Comparison of ENCODE assay signal across 9 cellular contexts in genomic region chr7:140398821-140399220, GRCh38. TPM values are rescaled to one million over a fixed set of nuclear protein-coding genes. Genes with fewer than 3 reads are reported as not detected.
DNase-seq lines count a peak whose midpoint lies in the region; ATAC-seq and TF ChIP-seq lines count a peak whose summit lies in the region.
"Had no signal": no experiment of that assay in that cellular context is flagged by ENCODE, and none has a peak within 500 bp of the region (broad histone marks: within the 10 kb centered on the region; RNA-seq: fewer than 3 reads in every experiment).

No MANE protein-coding gene starts in this region.

- intact Hi-C loops in IMR-90 (cut with micrococcal nuclease), result no loop called here

- TF ChIP-seq RAD21 in IMR-90 (IDR thresholded peaks at IDR 0.05; ENCODE audit: low read length), result no peak
- TF ChIP-seq RAD21 in neural cell (conservative IDR thresholded peaks at IDR 0.05), result no peak

- H3K79me1 ChIP-seq in IMR-90 (ENCODE audit: low read depth in 1 of 2, low read length in 2 of 2), result peaks cover 11 to 28% of the 10 kb centered on the region in 2 experiments

- WGBS in IMR-90 (ENCODE audit: extremely low coverage in 2 of 2, insufficient read length in 1 of 2), 2 experiments, result 30% methylated on average over 2 of the region's 10 CpGs; no CpG with 5 or more reads in 1 of the 2 experiments

- H3K36me3 ChIP-seq in CD4-positive, CD25-positive, alpha-beta regulatory T cell (ENCODE audit: control insufficient read depth, insufficient read depth, low read length), result no peaks in the 10 kb centered on the region
- H3K36me3 ChIP-seq in IMR-90 (ENCODE audit: control insufficient read depth, insufficient read depth, low read length) (no peaks in the 10 kb centered on the region), neural cell (ENCODE audit: insufficient read depth, low read length) (no peaks in the 10 kb centered on the region)

- no peak overlapping the region for H4K8ac ChIP-seq in IMR-90 (ENCODE audit: low read depth in 2 of 2, low read length in 2 of 2)

- BruUV-seq in IMR-90 (replicated peaks; lab: Mats Ljungman, UMichigan), result no TSS peak

- ATAC-seq in CD4-positive, CD25-positive, alpha-beta regulatory T cell (ENCODE audit: low read depth in 2 of 2), result no peak
- ATAC-seq in IMR-90 (ENCODE audit: low read depth), result no peak

- H2AFZ ChIP-seq in IMR-90 (replicated peaks; ENCODE audit: low read length, poor library complexity) (peak overlapping the region; percentile 47), neural cell (ENCODE audit: low read depth, low read length) (no peak overlapping the region)

- peak overlapping the region; percentile 86 to 94 (median 88) for H3K4me3 Mint-ChIP-seq in CD4-positive, CD25-positive, alpha-beta regulatory T cell
- peak overlapping the region; percentile 89 for H3K4me3 Mint-ChIP-seq in chondrocyte (ENCODE audit: unreplicated experiment)

- H2AK9ac ChIP-seq in IMR-90 (replicated peaks; ENCODE audit: low read depth, low read length, poor library complexity), result no peak overlapping the region

- DNase-seq in CD4-positive, CD25-positive, alpha-beta regulatory T cell, result no peak
- DNase-seq in IMR-90 (no peak), chondrocyte (ENCODE audit: low spot score) (peak; percentile 58), NCI-H526 treated with DMSO at 0.1 percent for 48 hours (lab: John Stamatoyannopoulos, UW) (no peak), glomerular visceral epithelial cell (ENCODE audit: extremely low spot score) (no peak), NCI-H146 treated with DMSO at 0.1 percent for 48 hours (lab: John Stamatoyannopoulos, UW; ENCODE audit: unreplicated experiment) (no peak), NCI-H1105 treated with DMSO at 0.1 percent for 48 hours (lab: John Stamatoyannopoulos, UW) (no peak)

- H2BK5ac ChIP-seq in IMR-90 (ENCODE audit: low read depth, low read length, poor library complexity, severe bottlenecking), result no peak overlapping the region

- H3K4me1 Mint-ChIP-seq in CD4-positive, CD25-positive, alpha-beta regulatory T cell, result peaks cover 16 to 35% (median 26%) of the 10 kb centered on the region in 4 donors
- peaks cover 27% of the 10 kb centered on the region for H3K4me1 Mint-ChIP-seq in chondrocyte (ENCODE audit: low read depth)

- H3K27ac Mint-ChIP-seq in CD4-positive, CD25-positive, alpha-beta regulatory T cell, result peak overlapping the region in 1 of 3 donors; percentile 85
- peak overlapping the region; percentile 27 for H3K27ac Mint-ChIP-seq in chondrocyte (ENCODE audit: unreplicated experiment)

- no peak overlapping the region for H3K56ac ChIP-seq in IMR-90 (ENCODE audit: extremely low read depth, insufficient read depth, low read length)

- H3K9ac ChIP-seq in IMR-90 (ENCODE audit: low read depth, low read length) (no peak overlapping the region), neural cell (ENCODE audit: low read length) (no peak overlapping the region)

- no peak overlapping the region for H3K18ac ChIP-seq in IMR-90 (ENCODE audit: low read depth, low read length)

- H4K20me1 ChIP-seq in IMR-90 (ENCODE audit: insufficient read depth, low read length) (peaks cover 22% of the 10 kb centered on the region), neural cell (ENCODE audit: insufficient read depth) (no peaks in the 10 kb centered on the region)

- peak overlapping the region; percentile 49; the same call in 1 of the 2 replicates for H2AK5ac ChIP-seq in IMR-90 (ENCODE audit: low read depth, low read length)

- H2BK20ac ChIP-seq in IMR-90 (ENCODE audit: low read depth, low read length), result no peak overlapping the region

- no peak overlapping the region for H3K23ac ChIP-seq in IMR-90 (ENCODE audit: low read depth, low read length)

- TF ChIP-seq CTCF in IMR-90 (conservative IDR thresholded peaks at IDR 0.05; ENCODE audit: low read depth, low read length), result no peak
- TF ChIP-seq CTCF in chondrocyte (IDR thresholded peaks at IDR 0.05), result no peak
- TF ChIP-seq CTCF in neural cell (IDR thresholded peaks at IDR 0.05; ENCODE audit: poor library complexity, severe bottlenecking), result no peak

- no peaks in the 10 kb centered on the region for H3K9me2 ChIP-seq in neural cell (ENCODE audit: insufficient read depth, low read length)

- H3K27ac ChIP-seq in CD4-positive, CD25-positive, alpha-beta regulatory T cell (ENCODE audit: insufficient read depth, low read length, poor library complexity, severe bottlenecking), result no peak overlapping the region
- H3K27ac ChIP-seq in IMR-90 (ENCODE audit: insufficient read depth, low read length), result no peak overlapping the region
- H3K27ac ChIP-seq in neural cell (ENCODE audit: low read length), result no peak overlapping the region

- no peak for TF ChIP-seq POLR2A in IMR-90 (IDR thresholded peaks at IDR 0.05; ENCODE audit: low read depth, low read length)

- peak overlapping the region; percentile 44 for H3K4me3 ChIP-seq in CD4-positive, CD25-positive, alpha-beta regulatory T cell (ENCODE audit: low read depth, low read length)
- no peak overlapping the region for H3K4me3 ChIP-seq in IMR-90 (ENCODE audit: insufficient read depth, low read depth, low read length)
- peak overlapping the region; percentile 91 for H3K4me3 ChIP-seq in neural cell (ENCODE audit: low read length)

- H3K4ac ChIP-seq in IMR-90 (ENCODE audit: low read depth, low read length), result no peak overlapping the region

- no peak overlapping the region for H2BK15ac ChIP-seq in IMR-90 (ENCODE audit: low read depth, low read length)

- CTCF ChIA-PET in IMR-90 (lab: Yijun Ruan, JAX), result no interaction called here

- no peak overlapping the region for H2BK120ac ChIP-seq in IMR-90 (ENCODE audit: low read depth, low read length)

- no peak overlapping the region for H3K4me2 ChIP-seq in IMR-90 (ENCODE audit: low read depth, low read length)
- no peak overlapping the region for H3K4me2 ChIP-seq in neural cell (ENCODE audit: low read length)

- POLR2A ChIA-PET in IMR-90 (lab: Charles Lee; ENCODE audit: unreplicated experiment), result interaction anchor here (0.6 kb wide), 1 partner anchor 104 kb away, joined by 6 read pairs; no protein-coding TSS in a partner anchor

- H3K9me3 Mint-ChIP-seq in CD4-positive, CD25-positive, alpha-beta regulatory T cell, result no peaks in the 10 kb centered on the region
- no peaks in the 10 kb centered on the region for H3K9me3 Mint-ChIP-seq in chondrocyte (ENCODE audit: low read depth)

- no peaks in the 10 kb centered on the region for H3K27me3 ChIP-seq in CD4-positive, CD25-positive, alpha-beta regulatory T cell (ENCODE audit: control insufficient read depth, insufficient read depth, low read length)
- H3K27me3 ChIP-seq in IMR-90 (ENCODE audit: control insufficient read depth, insufficient read depth, low read length), result peaks cover 8% of the 10 kb centered on the region
- peaks cover 3% of the 10 kb centered on the region for H3K27me3 ChIP-seq in neural cell (ENCODE audit: insufficient read depth, low read depth, low read length)

- peaks cover 22% of the 10 kb centered on the region for H3K4me1 ChIP-seq in CD4-positive, CD25-positive, alpha-beta regulatory T cell (ENCODE audit: control insufficient read depth, insufficient read depth, low read length, poor library complexity, severe bottlenecking)
- H3K4me1 ChIP-seq in IMR-90 (ENCODE audit: control insufficient read depth, insufficient read depth, low read length), result peaks cover 5% of the 10 kb centered on the region

- H3K14ac ChIP-seq in IMR-90 (replicated peaks; ENCODE audit: low read depth, low read length), result no peak overlapping the region

- no peaks in the 10 kb centered on the region for H3K27me3 Mint-ChIP-seq in CD4-positive, CD25-positive, alpha-beta regulatory T cell
- H3K27me3 Mint-ChIP-seq in chondrocyte (ENCODE audit: low read depth), result peaks cover 13% of the 10 kb centered on the region

- no peak for TF ChIP-seq EP300 in neural cell (conservative IDR thresholded peaks at IDR 0.05; ENCODE audit: poor library complexity, severe bottlenecking)

- H3K9me1 ChIP-seq in IMR-90 (ENCODE audit: insufficient read depth, low read length), result peaks cover 3% of the 10 kb centered on the region; the same call in 1 of the 2 replicates

- H4K5ac ChIP-seq in IMR-90 (ENCODE audit: low read depth, low read length), result no peak overlapping the region

- dilution Hi-C loops in IMR-90 (cut with HindIII; ENCODE audit: low sequenced_read_pairs, unreplicated experiment), result no loop called here

- peaks cover 27% of the 10 kb centered on the region for H3K79me2 ChIP-seq in neural cell (replicated peaks; ENCODE audit: insufficient read depth, low read length)

- in situ Hi-C loops in IMR-90 (cut with MboI; ENCODE audit: low sequenced_read_pairs), result no loop called here

- no peaks in the 10 kb centered on the region for H3K9me3 ChIP-seq in CD4-positive, CD25-positive, alpha-beta regulatory T cell (ENCODE audit: control insufficient read depth in 2 of 2, low read length in 2 of 2)
- H3K9me3 ChIP-seq in IMR-90 (ENCODE audit: control insufficient read depth, insufficient read depth, low read length) (no peaks in the 10 kb centered on the region), neural cell (ENCODE audit: low read length) (no peaks in the 10 kb centered on the region)

- no peak overlapping the region for H4K91ac ChIP-seq in IMR-90 (ENCODE audit: insufficient read depth, low read depth, low read length)

- no peaks in the 10 kb centered on the region for H3K36me3 Mint-ChIP-seq in CD4-positive, CD25-positive, alpha-beta regulatory T cell
- H3K36me3 Mint-ChIP-seq in chondrocyte (ENCODE audit: low read depth), result no peaks in the 10 kb centered on the region

- H3F3A ChIP-seq in neural cell (ENCODE audit: insufficient read depth, low read length, poor library complexity, severe bottlenecking), result no peaks in the 10 kb centered on the region

TF ChIP-seq in IMR-90, 13 proteins besides CTCF, POLR2A, EP300 and RAD21 (continues in another document):
- TF ChIP-seq BHLHE40 (IDR thresholded peaks at IDR 0.05; ENCODE audit: low read depth, low read length), result no peak
- no peak for TF ChIP-seq CHD1 (IDR thresholded peaks at IDR 0.05; ENCODE audit: low read depth, low read length)

TF ChIP-seq in neural cell, 6 proteins besides CTCF, POLR2A, EP300 and RAD21 (continues in another document):
- TF ChIP-seq EZH2 (IDR thresholded peaks at IDR 0.05; ENCODE audit: borderline replicate concordance, insufficient read depth, low read length, poor library complexity, severe bottlenecking) (no peak), SMC3 (conservative IDR thresholded peaks at IDR 0.05; ENCODE audit: poor library complexity) (no peak)

RNA-seq across cellular contexts. Expression of gene SLC37A3, which starts 0.5 kb away (rescaled TPM):
- total RNA-seq in CD4-positive, CD25-positive, alpha-beta regulatory T cell, result 44.7 TPM
- polyA plus RNA-seq in CD4-positive, CD25-positive, alpha-beta regulatory T cell, result 10 to 100 TPM; 13.0 to 17.6 (median 15.0) TPM
- total RNA-seq in IMR-90 (2012; rRNA removed), result 43.2 and 97.2 TPM in 2 replicates
- polyA plus RNA-seq in IMR-90 (2012; rRNA removed), result 36.3 and 45.3 TPM in 2 replicates
- polyA plus RNA-seq in IMR-90 (2012; cell fraction: cytosol; rRNA removed), result 11.6 and 26.3 TPM in 2 replicates
- 56.2 and 199 TPM in 2 replicates for polyA plus RNA-seq in IMR-90 (2012; cell fraction: nucleus; rRNA removed; ENCODE audit: low replicate concordance)
- total RNA-seq in chondrocyte, result 59.3 to 68.1 TPM (median 64.9 TPM) in 3 replicates
- polyA plus RNA-seq in neural cell, result 176 and 181 TPM in 2 replicates
- polyA minus RNA-seq in neural cell, result 149 and 170 TPM in 2 replicates

RNA-seq across cellular contexts. Expression of gene RAB19, which starts 5.0 kb away (rescaled TPM):
- total RNA-seq in CD4-positive, CD25-positive, alpha-beta regulatory T cell, result 6.7 TPM
- polyA plus RNA-seq in CD4-positive, CD25-positive, alpha-beta regulatory T cell, result 1 to 10 TPM; 2.1 to 5.7 (median 3.1) TPM
- total RNA-seq in IMR-90 (2012; rRNA removed) (not detected in 2 replicates), chondrocyte (not detected in 3 replicates)
- polyA plus RNA-seq in IMR-90 (2012; rRNA removed) (not detected in 2 replicates), neural cell (not detected in 2 replicates)
- not detected in 2 replicates for polyA plus RNA-seq in IMR-90 (2012; cell fraction: cytosol; rRNA removed)
- polyA plus RNA-seq in IMR-90 (2012; cell fraction: nucleus; rRNA removed; ENCODE audit: low replicate concordance), result not detected in 2 replicates
- polyA minus RNA-seq in neural cell, result not detected in 2 replicates
- total RNA-seq: cardiac septum had no signal
